11 cellular contexts compared by ENCODE assay signal in genomic region chr19:50565984-50566903, GRCh38.
DNase-seq lines count a peak whose midpoint lies in the region; ATAC-seq lines count a peak whose summit lies in the region.
"Had no signal": no experiment of that assay in that cellular context is flagged by ENCODE, and none has a peak within 500 bp of the region (broad histone marks: within the 10 kb centered on the region; RNA-seq: fewer than 3 reads in every experiment).

No MANE protein-coding gene starts in this region.

- no peaks in the 10 kb centered on the region for H3K36me3 Mint-ChIP-seq in activated naive CD8-positive, alpha-beta T cell

- peak; percentile 4 for DNase-seq in activated T-cell treated with anti-CD3 and anti-CD28 coated beads for 24 hours (ENCODE audit: low read depth)
- DNase-seq in activated T-cell treated with anti-CD3 and anti-CD28 coated beads for 4 hours, result no peak
- peak; percentile 75 for DNase-seq in left kidney (ENCODE audit: low read depth, low spot score)
- peak in 44 of 49 donors; percentile 21 to 83 (median 58) for DNase-seq in substantia nigra (lab: John Stamatoyannopoulos, UW)
- DNase-seq in EL, result no peak
- no peak for DNase-seq in NK-92 treated with Interleukin-12 subunit alpha and Interleukin-12 subunit beta, amount 100 ng/mL, for 24 hours (lab: John Stamatoyannopoulos, UW)
- DNase-seq: foreskin fibroblast, GOT3, NCI-H1092 treated with DMSO at 0.1 percent for 48 hours had no signal

- H3K4me3 Mint-ChIP-seq in activated naive CD8-positive, alpha-beta T cell, result peak overlapping the region; percentile 47

- H3K9me3 Mint-ChIP-seq in activated naive CD8-positive, alpha-beta T cell (ENCODE audit: low read depth), result no peaks in the 10 kb centered on the region

- H3K27ac ChIP-seq in substantia nigra (ENCODE audit: low read depth, low read length, poor library complexity, severe bottlenecking), result peak overlapping the region; percentile 17

- H3K27ac Mint-ChIP-seq in activated naive CD8-positive, alpha-beta T cell, result no peak overlapping the region

- peaks cover 21% of the 10 kb centered on the region for H3K27me3 Mint-ChIP-seq in activated naive CD8-positive, alpha-beta T cell

- peaks cover 10% of the 10 kb centered on the region for H3K4me1 Mint-ChIP-seq in activated naive CD8-positive, alpha-beta T cell (ENCODE audit: low read depth)

- ATAC-seq in HG03571 (IDR thresholded peaks at IDR 0.05; ENCODE audit: unreplicated experiment), result no peak

Comparison
In these comparisons a context has a peak if more than half of its experiments do, and no peak if none do; other contexts are left out.
1. DNase-seq: peak in activated T-cell treated with anti-CD3 and anti-CD28 coated beads for 24 hours (single experiment), left kidney (single experiment) and substantia nigra (44 of 49); none in activated T-cell treated with anti-CD3 and anti-CD28 coated beads for 4 hours (single experiment), EL (single experiment) and NK-92 treated with Interleukin-12 subunit alpha and Interleukin-12 subunit beta, amount 100 ng/mL, for 24 hours (single experiment).